In genomic region chr12:3199551-3200031, GRCh38 we compare ENCODE assay signal across 9 cellular contexts.
A peak's percentile ranks its signal among the peaks of the same experiment; 100 is the strongest.
DNase-seq lines count a peak whose midpoint lies in the region; ATAC-seq and TF ChIP-seq lines count a peak whose summit lies in the region.
"Had no signal": no experiment of that assay in that cellular context is flagged by ENCODE, and none has a peak within 500 bp of the region (broad histone marks: within the 10 kb centered on the region; RNA-seq: fewer than 3 reads in every experiment).

No MANE protein-coding gene starts in this region.

- peak overlapping the region; percentile 74 for H3K4me3 Mint-ChIP-seq in Calu3 (ENCODE audit: low read depth, unreplicated experiment)
- H3K4me3 Mint-ChIP-seq in naive thymus-derived CD4-positive, alpha-beta T cell: peak overlapping the region in 4 of 10 donors; percentile 30 to 69 (median 52)

- CTCF ChIA-PET in Calu3 (lab: Charles Lee): no interaction called here
- CTCF ChIA-PET in naive thymus-derived CD4-positive, alpha-beta T cell (lab: Charles Lee): no interaction called here

- no peaks in the 10 kb centered on the region for H3K9me3 ChIP-seq in SJCRH30 (replicated peaks)
- H3K9me3 ChIP-seq in prostate gland: no peaks in the 10 kb centered on the region
- no peaks in the 10 kb centered on the region for H3K9me3 ChIP-seq in naive thymus-derived CD4-positive, alpha-beta T cell (ENCODE audit: control insufficient read depth in 2 of 3, low read length in 3 of 3)

- peak; percentile 37 for DNase-seq in Calu3
- peak; percentile 74 to 78 for DNase-seq in SJCRH30
- DNase-seq in foreskin keratinocyte: peak; percentile 14 to 41
- no peak for DNase-seq in prostate gland (ENCODE audit: low spot score)
- DNase-seq in naive thymus-derived CD4-positive, alpha-beta T cell: no peak
- DNase-seq in activated CD4-positive, CD25-positive, alpha-beta regulatory T cell (lab: John Stamatoyannopoulos, UW): no peak
- DNase-seq in left lobe of liver (ENCODE audit: low spot score): no peak
- DNase-seq: activated CD4-positive, alpha-beta T cell treated with anti-CD3 and anti-CD28 coated beads for 1 hour had no signal

- H3K4me1 ChIP-seq in SJCRH30 (peaks cover 19% of the 10 kb centered on the region), foreskin keratinocyte (peaks cover 12% of the 10 kb centered on the region), prostate gland (replicated peaks) (no peaks in the 10 kb centered on the region)
- no peaks in the 10 kb centered on the region for H3K4me1 ChIP-seq in naive thymus-derived CD4-positive, alpha-beta T cell (ENCODE audit: control insufficient read depth in 2 of 2, insufficient read depth in 2 of 2, low read length in 2 of 2)

- no peaks in the 10 kb centered on the region for H3K9me3 Mint-ChIP-seq in Calu3 (ENCODE audit: low read depth, unreplicated experiment)
- peaks cover 0 to 3% (median 0%) of the 10 kb centered on the region in 11 donors for H3K9me3 Mint-ChIP-seq in naive thymus-derived CD4-positive, alpha-beta T cell

- ATAC-seq in foreskin keratinocyte: peak; percentile 46
- no peak for ATAC-seq in naive thymus-derived CD4-positive, alpha-beta T cell
- no peak for ATAC-seq in left lobe of liver
- no peak for ATAC-seq in HG02884 (IDR thresholded peaks at IDR 0.05; ENCODE audit: unreplicated experiment)

- POLR2A ChIA-PET in naive thymus-derived CD4-positive, alpha-beta T cell (lab: Charles Lee): no interaction called here

- no peak for TF ChIP-seq POLR2A in prostate gland (IDR thresholded peaks at IDR 0.05)

- H3K36me3 ChIP-seq in SJCRH30: no peaks in the 10 kb centered on the region; the same call in none of the 2 replicates
- H3K36me3 ChIP-seq in prostate gland: no peaks in the 10 kb centered on the region
- no peaks in the 10 kb centered on the region for H3K36me3 ChIP-seq in naive thymus-derived CD4-positive, alpha-beta T cell (ENCODE audit: control insufficient read depth in 2 of 3, insufficient read depth in 3 of 3, low read length in 3 of 3)

- 0% methylated on average over 20 of the region's 45 CpGs for WGBS in prostate gland

- H3K27ac ChIP-seq in SJCRH30: peak overlapping the region; percentile 62
- H3K27ac ChIP-seq in foreskin keratinocyte: no peak overlapping the region
- no peak overlapping the region for H3K27ac ChIP-seq in prostate gland
- no peak overlapping the region for H3K27ac ChIP-seq in naive thymus-derived CD4-positive, alpha-beta T cell (ENCODE audit: low read depth, low read length)

- H3K27me3 Mint-ChIP-seq in Calu3 (ENCODE audit: unreplicated experiment): peaks cover 68% of the 10 kb centered on the region
- H3K27me3 Mint-ChIP-seq in naive thymus-derived CD4-positive, alpha-beta T cell: peaks cover 32 to 54% (median 48%) of the 10 kb centered on the region in 5 donors

- no peak overlapping the region for H3K27ac Mint-ChIP-seq in Calu3 (ENCODE audit: unreplicated experiment)
- H3K27ac Mint-ChIP-seq in naive thymus-derived CD4-positive, alpha-beta T cell: no peak overlapping the region

- no TSS peak for BruUV-seq in Calu3 (replicated peaks; lab: Mats Ljungman, UMichigan)

- peak overlapping the region; percentile 72 for H3K4me3 ChIP-seq in SJCRH30
- peak overlapping the region; percentile 36 to 41 for H3K4me3 ChIP-seq in prostate gland
- no peak overlapping the region for H3K4me3 ChIP-seq in naive thymus-derived CD4-positive, alpha-beta T cell (ENCODE audit: low read length)

- no peaks in the 10 kb centered on the region for H3K27me3 ChIP-seq in SJCRH30
- peaks cover 33% of the 10 kb centered on the region for H3K27me3 ChIP-seq in foreskin keratinocyte
- no peaks in the 10 kb centered on the region for H3K27me3 ChIP-seq in prostate gland (replicated peaks; ENCODE audit: insufficient read depth)
- peaks cover 0 to 3% of the 10 kb centered on the region in 2 donors for H3K27me3 ChIP-seq in naive thymus-derived CD4-positive, alpha-beta T cell (ENCODE audit: control insufficient read depth in 2 of 2, insufficient read depth in 2 of 2, low read length in 2 of 2)

- no peak for TF ChIP-seq CTCF in Calu3 (IDR thresholded peaks at IDR 0.05; ENCODE audit: unreplicated experiment)
- peak; percentile 14 for TF ChIP-seq CTCF in foreskin keratinocyte (conservative IDR thresholded peaks at IDR 0.05)
- TF ChIP-seq CTCF in prostate gland (IDR thresholded peaks at IDR 0.05): no peak

- peaks cover 14% of the 10 kb centered on the region for H3K36me3 Mint-ChIP-seq in Calu3 (ENCODE audit: insufficient read depth, unreplicated experiment)
- H3K36me3 Mint-ChIP-seq in naive thymus-derived CD4-positive, alpha-beta T cell: no peaks in the 10 kb centered on the region

- intact Hi-C loops in Calu3 (cut with micrococcal nuclease; ENCODE audit: unreplicated experiment) (loop anchor here (2.0 kb wide), 1 partner anchor 31 kb away; no protein-coding TSS in a partner anchor), prostate gland (cut with DNase I) (loop anchor here (5.0 to 10.0 kb wide), 2 partner anchors 75 to 122 kb away; partner anchors contain the start of gene TSPAN9)
- intact Hi-C loops in naive thymus-derived CD4-positive, alpha-beta T cell (cut with micrococcal nuclease): no loop called here

- peaks cover 16% of the 10 kb centered on the region for H3K4me1 Mint-ChIP-seq in Calu3 (ENCODE audit: low read depth, unreplicated experiment)
- peaks cover 0 to 10% (median 8%) of the 10 kb centered on the region in 7 donors for H3K4me1 Mint-ChIP-seq in naive thymus-derived CD4-positive, alpha-beta T cell

Comparison
In these comparisons a context has a peak if more than half of its experiments do, and no peak if none do; other contexts are left out.
1. DNase-seq: peak in Calu3 (single experiment), SJCRH30 (2 of 2) and foreskin keratinocyte (2 of 2); none in prostate gland (single experiment), naive thymus-derived CD4-positive, alpha-beta T cell (0 of 9), activated CD4-positive, CD25-positive, alpha-beta regulatory T cell (0 of 4) and left lobe of liver (single experiment).
2. intact Hi-C loops: an anchor here in Calu3 (2.0 kb wide) and prostate gland (5.0 to 10.0 kb wide); none called in naive thymus-derived CD4-positive, alpha-beta T cell.